In genomic region chr11:78560826-78561484, GRCh38 we compare ENCODE assay signal across 8 cellular contexts. TPM values are rescaled to one million over a fixed set of nuclear protein-coding genes. Genes with fewer than 3 reads are reported as not detected.
DNase-seq lines count a peak whose midpoint lies in the region; ATAC-seq, FAIRE-seq and TF ChIP-seq lines count a peak whose summit lies in the region.

No MANE protein-coding gene starts in this region.

- no peak for TF ChIP-seq POLR2A in A549 (IDR thresholded peaks at IDR 0.05; ENCODE audit: low read length)

- peak overlapping the region; percentile 14 to 75; a peak in 4 of 6 replicates for H3K27ac ChIP-seq in A549

- no peak overlapping the region for H3K4me3 ChIP-seq in A549

- 15% methylated on average over 8 of the region's 8 CpGs for WGBS in A549 (ENCODE audit: missing lambda C conversion rate)

- no peak for TF ChIP-seq RAD21 in A549 (conservative IDR thresholded peaks at IDR 0.05 in 1 of 2, IDR thresholded peaks at IDR 0.05 in 1 of 2)

- POLR2A ChIA-PET in A549 (lab: Yijun Ruan, JAX): no interaction called here

- DNase-seq in A549 (ENCODE audit: low read depth in 1 of 2, low spot score in 1 of 2) (no peak), HT-29 (ENCODE audit: low spot score) (peak; percentile 33), astrocyte of the hippocampus (ENCODE audit: low read depth, low spot score) (peak; percentile 26), medulla oblongata (ENCODE audit: extremely low spot score) (peak; percentile 50), AML-193 (lab: John Stamatoyannopoulos, UW) (no peak), mesenteric fat pad (ENCODE audit: low spot score) (no peak)
- DNase-seq in activated CD4-positive, alpha-beta T cell treated with anti-CD3 and anti-CD28 coated beads, Interleukin-2, amount 50 U/mL, for 48 hours: no peak

- TF ChIP-seq CTCF in A549 (IDR thresholded peaks at IDR 0.05): no peak

- peak overlapping the region; percentile 60 for H3K4me2 ChIP-seq in A549

- CTCF ChIA-PET in A549 (lab: Yijun Ruan, JAX): interaction anchor here (0.6 kb wide), 2 partner anchors 129 to 144 kb away, joined by 3 to 4 read pairs; no protein-coding TSS in a partner anchor

- H3K9me3 ChIP-seq in A549: no peaks in the 10 kb centered on the region

- ATAC-seq in A549 (no peak), HG03432 (IDR thresholded peaks at IDR 0.05; ENCODE audit: unreplicated experiment) (no peak)

- no peak for FAIRE-seq in A549 (lab: Jason Lieb, UNC)

- no peak for TF ChIP-seq EP300 in A549 (IDR thresholded peaks at IDR 0.05)

- peaks cover 30% of the 10 kb centered on the region for H3K4me1 ChIP-seq in A549

TF ChIP-seq in A549, 52 proteins besides CTCF, POLR2A, EP300 and RAD21:
- TF ChIP-seq ZSCAN20 (CRISPR knock-in tag; IDR thresholded peaks at IDR 0.05): no peak
- TF ChIP-seq KDM1A (IDR thresholded peaks at IDR 0.05; ENCODE audit: low read depth): no peak
- TF ChIP-seq HDAC2 (IDR thresholded peaks at IDR 0.05): no peak
- TF ChIP-seq JUN (IDR thresholded peaks at IDR 0.05): no peak
- no peak for TF ChIP-seq EHF (CRISPR knock-in tag; IDR thresholded peaks at IDR 0.05)
- no peak for TF ChIP-seq RARB (CRISPR knock-in tag; IDR thresholded peaks at IDR 0.05)
- TF ChIP-seq MAZ (IDR thresholded peaks at IDR 0.05; ENCODE audit: borderline replicate concordance, low read depth, low read length): no peak
- no peak for TF ChIP-seq SREBF2 (IDR thresholded peaks at IDR 0.05)
- TF ChIP-seq MYC (IDR thresholded peaks at IDR 0.05; ENCODE audit: borderline replicate concordance, low read length): no peak
- TF ChIP-seq HEYL (CRISPR knock-in tag; IDR thresholded peaks at IDR 0.05): no peak
- TF ChIP-seq SMC3 (IDR thresholded peaks at IDR 0.05): no peak
- TF ChIP-seq RCOR1 (IDR thresholded peaks at IDR 0.05; ENCODE audit: low read depth, low read length): no peak
- TF ChIP-seq HES2 (IDR thresholded peaks at IDR 0.05): no peak
- no peak for TF ChIP-seq ZFP36 (IDR thresholded peaks at IDR 0.05; ENCODE audit: borderline replicate concordance, partially characterized antibody)

RNA-seq across cellular contexts. Expression of gene NARS2, which starts 13.7 kb away (rescaled TPM):
- polyA plus RNA-seq in A549 (2011; rRNA removed): 37.9 and 57.7 TPM in 2 replicates
- polyA plus RNA-seq in A549 (2012; cell fraction: cytosol; rRNA removed): 13.1 and 13.2 TPM in 2 replicates
- 7.6 and 11.1 TPM in 2 replicates for polyA plus RNA-seq in A549 (2012; cell fraction: nucleus; rRNA removed)
- 29.7 to 31.7 TPM (median 30.9 TPM) in 3 replicates for polyA plus RNA-seq in A549 (2017; fragmentation: RNase III; extraction: RNeasy Plus Mini Kit Qiagen cat#74134 plus additional on column Dnase treatment)
- polyA minus RNA-seq in A549 (2011; rRNA and poly(A)+ RNA removed): 11.8 and 18.6 TPM in 2 replicates
- 14.0 and 20.8 TPM in 2 replicates for total RNA-seq in HT-29 (2014; rRNA removed; shearing (Covaris generic))
- 13.4 TPM for total RNA-seq in mesenteric fat pad

Comparison
In these comparisons a context has a peak if more than half of its experiments do, and no peak if none do; other contexts are left out.
1. DNase-seq: peak in HT-29 (single experiment), astrocyte of the hippocampus (single experiment) and medulla oblongata (single experiment); none in A549 (0 of 2), AML-193 (0 of 2), activated CD4-positive, alpha-beta T cell treated with anti-CD3 and anti-CD28 coated beads, Interleukin-2, amount 50 U/mL, for 48 hours (0 of 2) and mesenteric fat pad (single experiment).